ENCODE assay signal across 8 cellular contexts in genomic region chr1:116569776-116570357, GRCh38. TPM values are rescaled to one million over a fixed set of nuclear protein-coding genes. Genes with fewer than 3 reads are reported as not detected.
DNase-seq lines count a peak whose midpoint lies in the region; ATAC-seq and TF ChIP-seq lines count a peak whose summit lies in the region.

No MANE protein-coding gene starts in this region.

- POLR2A ChIA-PET in A673 (lab: Charles Lee; ENCODE audit: low non-redundant PET) = no interaction called here

- peak; percentile 19 for ATAC-seq in GM21515 (IDR thresholded peaks at IDR 0.05; ENCODE audit: unreplicated experiment)
- no peak for ATAC-seq in HG03469 (IDR thresholded peaks at IDR 0.05; ENCODE audit: unreplicated experiment)

- DNase-seq in A673 (ENCODE audit: low spot score) (no peak), SK-MEL-5 (ENCODE audit: low read depth, low spot score) (peak; percentile 21), astrocyte of the spinal cord (ENCODE audit: low read depth, low spot score) (no peak), kidney epithelial cell (ENCODE audit: low read depth) (no peak), pons (ENCODE audit: low spot score) (no peak)
- peak; percentile 24 to 32 for DNase-seq in stimulated activated CD4-positive, alpha-beta T cell treated with anti-CD3 and anti-CD28 coated beads, Interleukin-4, amount 100 ng/mL, for 4 hours

- intact Hi-C loops in A673 (cut with micrococcal nuclease; ENCODE audit: unreplicated experiment) = loop anchor here (5.0 kb wide), 2 partner anchors 157 to 247 kb away; no protein-coding TSS in a partner anchor

- CTCF ChIA-PET in A673 (lab: Charles Lee) = interaction anchor here (1.0 kb wide), 1 partner anchor 431 kb away, joined by 4 read pairs; no protein-coding TSS in a partner anchor

- H3K36me3 ChIP-seq in A673 (ENCODE audit: insufficient read depth, low read length, poor library complexity, severe bottlenecking) (no peaks in the 10 kb centered on the region), kidney epithelial cell (ENCODE audit: control insufficient read depth, insufficient read depth, low read length) (no peaks in the 10 kb centered on the region)

- H3K27me3 ChIP-seq in A673 (replicated peaks; ENCODE audit: insufficient read depth, low read depth, low read length, poor library complexity) (no peaks in the 10 kb centered on the region), kidney epithelial cell (ENCODE audit: control insufficient read depth, insufficient read depth, low read length) (no peaks in the 10 kb centered on the region)

- H3K27ac ChIP-seq in A673 (ENCODE audit: low read depth, low read length, poor library complexity, severe bottlenecking) = no peak overlapping the region

- BruUV-seq in A673 (replicated peaks; lab: Mats Ljungman, UMichigan) = no TSS peak

- peak overlapping the region; percentile 62 for H3K4me3 ChIP-seq in A673 (ENCODE audit: low read depth, low read length, poor library complexity, severe bottlenecking)
- H3K4me3 ChIP-seq in astrocyte of the spinal cord (ENCODE audit: low read depth, low read length) = peak overlapping the region; percentile 76
- H3K4me3 ChIP-seq in kidney epithelial cell (ENCODE audit: low read depth, low read length) = peak overlapping the region; percentile 81

- peaks cover 3% of the 10 kb centered on the region for H3K4me1 ChIP-seq in A673 (ENCODE audit: insufficient read depth, low read length, poor library complexity, severe bottlenecking)

- TF ChIP-seq CTCF in A673 (conservative IDR thresholded peaks at IDR 0.05; ENCODE audit: low read depth, low read length) (no peak), astrocyte of the spinal cord (IDR thresholded peaks at IDR 0.05; ENCODE audit: low read depth, low read length) (no peak), kidney epithelial cell (IDR thresholded peaks at IDR 0.05; ENCODE audit: insufficient read depth, low read length, poor library complexity, severe bottlenecking) (no peak)

- no peaks in the 10 kb centered on the region for H3K9me3 ChIP-seq in A673 (ENCODE audit: low read depth, low read length, poor library complexity, severe bottlenecking)

- in situ Hi-C loops in SK-MEL-5 (cut with HindIII; ENCODE audit: low pct_unique_long_range_greater_than_20kb, low sequenced_read_pairs) (no loop called here), astrocyte of the spinal cord (cut with HindIII; ENCODE audit: low sequenced_read_pairs) (no loop called here)

RNA-seq across cellular contexts. Expression of gene CD58, which starts 1.0 kb away (rescaled TPM):
- 8.2 and 9.1 TPM in 2 replicates for total RNA-seq in A673 (2021)
- 55.8 and 67.0 TPM in 2 replicates for total RNA-seq in SK-MEL-5 (2014; rRNA removed; shearing (Covaris generic))
- polyA plus RNA-seq in SK-MEL-5 (2015; cell fraction: cytosol; rRNA removed) = 37.5 and 39.6 TPM in 2 replicates
- 27.8 and 33.4 TPM in 2 replicates for polyA plus RNA-seq in SK-MEL-5 (2015; cell fraction: nucleus; rRNA removed)
- 17.9 and 25.4 TPM in 2 replicates for total RNA-seq in kidney epithelial cell

Comparison
In these comparisons a context has a peak if more than half of its experiments do, and no peak if none do; other contexts are left out.
1. DNase-seq: peak in SK-MEL-5 (single experiment) and stimulated activated CD4-positive, alpha-beta T cell treated with anti-CD3 and anti-CD28 coated beads, Interleukin-4, amount 100 ng/mL, for 4 hours (2 of 2); none in A673 (single experiment), astrocyte of the spinal cord (single experiment), kidney epithelial cell (single experiment) and pons (single experiment).
2. Peak in every context shown above with its lines, with median percentiles within 50 percentile points of each other: H3K4me3 ChIP-seq.